33 cellular contexts compared by ENCODE assay signal in the genomic region with DNA sequence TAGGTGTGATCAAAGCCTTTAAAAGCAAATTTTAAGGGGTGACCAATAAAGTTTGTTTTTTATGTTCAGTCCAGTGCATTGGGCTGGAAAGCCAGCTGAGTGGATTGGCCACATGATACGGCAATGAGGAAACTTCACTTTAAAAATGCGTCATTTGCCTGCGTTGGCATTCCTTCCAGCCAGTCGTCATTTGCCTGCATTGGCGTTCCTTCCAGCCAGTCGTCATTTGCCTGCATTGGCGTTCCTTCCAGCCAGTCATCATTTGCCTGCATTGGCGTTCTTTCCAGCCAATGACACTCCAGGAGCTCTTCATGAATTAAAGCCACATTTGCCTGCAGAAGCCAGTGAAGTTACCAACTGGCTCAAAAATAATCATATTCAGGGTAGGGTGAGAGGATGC.
A peak's percentile ranks its signal among the peaks of the same experiment; 100 is the strongest.
DNase-seq lines count a peak whose midpoint lies in the region; FAIRE-seq and TF ChIP-seq lines count a peak whose summit lies in the region.
"Had no signal": no experiment of that assay in that cellular context is flagged by ENCODE, and none has a peak within 500 bp of the region (broad histone marks: within the 10 kb centered on the region; RNA-seq: fewer than 3 reads in every experiment).

No MANE protein-coding gene starts in this region.

- DNase-seq in SK-MEL-5 (ENCODE audit: low read depth, low spot score) (peak; percentile 21), bronchial epithelial cell (ENCODE audit: low read depth) (no peak), trophoblast cell (peak; percentile 63 to 72), RPMI8226 (no peak), Karpas-422 (no peak)
- no peak for DNase-seq in activated T-cell treated with anti-CD3 and anti-CD28 coated beads, Interleukin-2, amount 50 U/mL, for 48 hours
- DNase-seq: 8988T; ACHN; AML-193; BE2C; C1 segment of cervical spinal cord; Caco-2; Calu3; CD4-positive, alpha-beta memory T cell; CD4-positive, alpha-beta T cell; CD4-positive, CD25-positive, alpha-beta regulatory T cell; CD8-positive, alpha-beta memory T cell; CD8-positive, alpha-beta T cell; COR-L47; DMS 273 treated with DMSO at 0.1 percent for 48 hours; DMS153; DMS53; DMS79; DMS79 treated with DMSO at 0.1 percent for 48 hours; DND-41; EL had no signal

- H3K36me3 ChIP-seq in bronchial epithelial cell (ENCODE audit: control insufficient read depth, insufficient read depth, low read length) (no peaks in the 10 kb centered on the region), trophoblast cell (ENCODE audit: control insufficient read depth in 1 of 2, insufficient read depth in 2 of 2, low read length in 2 of 2) (no peaks in the 10 kb centered on the region), Karpas-422 (ENCODE audit: insufficient read depth, low read length) (no peaks in the 10 kb centered on the region)
- H3K36me3 ChIP-seq: BE2C, BLaER1 had no signal

- H3K4me3 ChIP-seq in bronchial epithelial cell (ENCODE audit: low read depth, low read length) (no peak overlapping the region), trophoblast cell (ENCODE audit: low read depth, low read length) (no peak overlapping the region), Karpas-422 (ENCODE audit: low read length) (no peak overlapping the region)
- H3K4me3 ChIP-seq: A549; BLaER1; BLaER1 treated with 17β-estradiol and CSF1 and Interleukin-3, amounts not matched to agents 10 nM and 100 nM had no signal

- no peak overlapping the region for H2BK5ac ChIP-seq in trophoblast cell (ENCODE audit: low read depth, low read length, poor library complexity)

- H2AFZ ChIP-seq in trophoblast cell (ENCODE audit: insufficient read depth, low read length, poor library complexity) (no peak overlapping the region), Karpas-422 (ENCODE audit: low read length) (no peak overlapping the region)

- H2BK120ac ChIP-seq in trophoblast cell (ENCODE audit: insufficient read depth, low read length, poor library complexity) = no peak overlapping the region

- H3K27me3 ChIP-seq in bronchial epithelial cell (ENCODE audit: control insufficient read depth, insufficient read depth, low read length) (no peaks in the 10 kb centered on the region), trophoblast cell (ENCODE audit: insufficient read depth, low read length) (no peaks in the 10 kb centered on the region), Karpas-422 (ENCODE audit: low read length) (no peaks in the 10 kb centered on the region)
- H3K27me3 ChIP-seq: BE2C; BLaER1; BLaER1 treated with 17β-estradiol and CSF1 and Interleukin-3, amounts not matched to agents 10 nM and 100 nM had no signal

- H2BK12ac ChIP-seq in trophoblast cell (ENCODE audit: low read length) = no peak overlapping the region

- WGBS in trophoblast cell (ENCODE audit: extremely low coverage, insufficient coverage, insufficient read length) = no CpG with 5 or more reads among the region's 8 CpGs

- no peak overlapping the region for H3K4ac ChIP-seq in trophoblast cell (ENCODE audit: low read depth, low read length)

- no peak overlapping the region for H4K12ac ChIP-seq in trophoblast cell (ENCODE audit: low read depth, low read length)

- peak; percentile 82 for FAIRE-seq in bronchial epithelial cell (lab: Jason Lieb, UNC)
- FAIRE-seq: A204.1, A549, D721Med had no signal

- H3K4me2 ChIP-seq in trophoblast cell (ENCODE audit: low read length) (no peak overlapping the region), Karpas-422 (ENCODE audit: low read depth, low read length, poor library complexity, severe bottlenecking) (no peak overlapping the region)
- H3K4me2 ChIP-seq: A549; BLaER1; BLaER1 treated with 17β-estradiol and CSF1 and Interleukin-3, amounts not matched to agents 10 nM and 100 nM had no signal

- TF ChIP-seq CTCF in bronchial epithelial cell (IDR thresholded peaks at IDR 0.05; ENCODE audit: insufficient read depth, low read length, severe bottlenecking) = no peak

- H3K23ac ChIP-seq in trophoblast cell (ENCODE audit: low read length) = no peak overlapping the region

- H3K79me2 ChIP-seq in trophoblast cell (ENCODE audit: control insufficient read depth, insufficient read depth, low read length, poor library complexity) (no peaks in the 10 kb centered on the region), Karpas-422 (ENCODE audit: low read length) (no peaks in the 10 kb centered on the region)

- no peak overlapping the region for H2AK5ac ChIP-seq in trophoblast cell (ENCODE audit: low read length)

- H3K9ac ChIP-seq in trophoblast cell (ENCODE audit: low read length) (no peak overlapping the region), Karpas-422 (ENCODE audit: low read length) (no peak overlapping the region)
- H3K9ac ChIP-seq: BLaER1; BLaER1 treated with 17β-estradiol and CSF1 and Interleukin-3, amounts not matched to agents 10 nM and 100 nM had no signal

- H3K79me1 ChIP-seq in trophoblast cell (ENCODE audit: low read length) = peaks cover 3% of the 10 kb centered on the region

- in situ Hi-C loops in SK-MEL-5 (cut with HindIII; ENCODE audit: low pct_unique_long_range_greater_than_20kb, low sequenced_read_pairs) = no loop called here

- H3K9me2 ChIP-seq in Karpas-422 (replicated peaks; ENCODE audit: insufficient read depth, low read length) = no peaks in the 10 kb centered on the region

- H3K9me3 ChIP-seq in trophoblast cell (ENCODE audit: insufficient read depth, low read depth, low read length) (no peaks in the 10 kb centered on the region), Karpas-422 (ENCODE audit: low read length) (no peaks in the 10 kb centered on the region)
- H3K9me3 ChIP-seq: BE2C had no signal

- no peaks in the 10 kb centered on the region for H4K20me1 ChIP-seq in Karpas-422 (ENCODE audit: insufficient read depth, low read depth, low read length)
- H4K20me1 ChIP-seq: BLaER1; BLaER1 treated with 17β-estradiol and CSF1 and Interleukin-3, amounts not matched to agents 10 nM and 100 nM had no signal

- H3K18ac ChIP-seq in trophoblast cell (ENCODE audit: low read length) = no peak overlapping the region

- H3K27ac ChIP-seq in trophoblast cell (ENCODE audit: low read depth, low read length) (no peak overlapping the region), Karpas-422 (ENCODE audit: low read length) (no peak overlapping the region)
- H3K27ac ChIP-seq: 22Rv1; A549; BLaER1; BLaER1 treated with 17β-estradiol and CSF1 and Interleukin-3, amounts not matched to agents 10 nM and 100 nM; C4-2B had no signal

- no peak overlapping the region for H3K14ac ChIP-seq in trophoblast cell (ENCODE audit: low read length)

- no peak overlapping the region for H4K8ac ChIP-seq in trophoblast cell (ENCODE audit: low read depth, low read length)

- no peak overlapping the region for H4K91ac ChIP-seq in trophoblast cell (ENCODE audit: low read depth, low read length)

- H3K4me1 ChIP-seq in trophoblast cell (ENCODE audit: control insufficient read depth in 1 of 2, insufficient read depth in 2 of 2, low read length in 2 of 2) = peaks cover 0 to 4% of the 10 kb centered on the region in 2 experiments
- H3K4me1 ChIP-seq in Karpas-422 (ENCODE audit: low read length) = no peaks in the 10 kb centered on the region
- H3K4me1 ChIP-seq: A549; BE2C; BLaER1; BLaER1 treated with 17β-estradiol and CSF1 and Interleukin-3, amounts not matched to agents 10 nM and 100 nM; Caco-2 had no signal

Comparison
In these comparisons a context has a peak if more than half of its experiments do, and no peak if none do; other contexts are left out.
1. DNase-seq: peak in SK-MEL-5 (single experiment) and trophoblast cell (2 of 2); none in bronchial epithelial cell (single experiment), RPMI8226 (single experiment), activated T-cell treated with anti-CD3 and anti-CD28 coated beads, Interleukin-2, amount 50 U/mL, for 48 hours (0 of 2) and Karpas-422 (single experiment).